Comparison of ENCODE assay signal across 3 cellular contexts in genomic region chrX:100673397-100673953, GRCh38.
TF ChIP-seq lines count a peak whose summit lies in the region.

No MANE protein-coding gene starts in this region.

TF ChIP-seq in SK-N-SH, 30 proteins besides CTCF, POLR2A, EP300 and RAD21:
- TF ChIP-seq RXRA (IDR thresholded peaks at IDR 0.05; ENCODE audit: borderline replicate concordance, low read depth): no peak
- no peak for TF ChIP-seq MEF2A (IDR thresholded peaks at IDR 0.05; ENCODE audit: borderline replicate concordance, low read depth)
- TF ChIP-seq USF1 (IDR thresholded peaks at IDR 0.05; ENCODE audit: borderline replicate concordance, low read depth): peak; percentile 43; the same call in 1 of the 2 replicates
- TF ChIP-seq REST (IDR thresholded peaks at IDR 0.05; ENCODE audit: low read depth, low read length): no peak
- TF ChIP-seq FOXM1 (IDR thresholded peaks at IDR 0.05; ENCODE audit: low read depth): no peak
- TF ChIP-seq POLR2AphosphoS5 (IDR thresholded peaks at IDR 0.05; ENCODE audit: low read depth, low read length): no peak
TF ChIP-seq in SK-N-SH: peak in this region for 1.

TF ChIP-seq in SK-N-SH treated with all-trans-retinoic acid at 6 μM for 48 hours, 23 proteins besides CTCF, POLR2A, EP300 and RAD21:
- TF ChIP-seq SNAI2 (CRISPR knock-in tag; IDR thresholded peaks at IDR 0.05) (no peak), ZNF565 (CRISPR knock-in tag; conservative IDR thresholded peaks at IDR 0.05; ENCODE audit: low read depth) (no peak), ARNTL (CRISPR knock-in tag; IDR thresholded peaks at IDR 0.05; ENCODE audit: borderline replicate concordance, low read depth) (no peak), TOX (CRISPR knock-in tag; IDR thresholded peaks at IDR 0.05; ENCODE audit: borderline replicate concordance) (no peak), ZFP3 (CRISPR knock-in tag; IDR thresholded peaks at IDR 0.05) (no peak), ZC3H10 (CRISPR knock-in tag; IDR thresholded peaks at IDR 0.05) (no peak), CSDC2 (CRISPR knock-in tag; IDR thresholded peaks at IDR 0.05) (no peak), PATZ1 (CRISPR knock-in tag; IDR thresholded peaks at IDR 0.05; ENCODE audit: borderline replicate concordance) (no peak), ZNF8 (CRISPR knock-in tag; IDR thresholded peaks at IDR 0.05) (no peak)
- TF ChIP-seq, protein P1, sequence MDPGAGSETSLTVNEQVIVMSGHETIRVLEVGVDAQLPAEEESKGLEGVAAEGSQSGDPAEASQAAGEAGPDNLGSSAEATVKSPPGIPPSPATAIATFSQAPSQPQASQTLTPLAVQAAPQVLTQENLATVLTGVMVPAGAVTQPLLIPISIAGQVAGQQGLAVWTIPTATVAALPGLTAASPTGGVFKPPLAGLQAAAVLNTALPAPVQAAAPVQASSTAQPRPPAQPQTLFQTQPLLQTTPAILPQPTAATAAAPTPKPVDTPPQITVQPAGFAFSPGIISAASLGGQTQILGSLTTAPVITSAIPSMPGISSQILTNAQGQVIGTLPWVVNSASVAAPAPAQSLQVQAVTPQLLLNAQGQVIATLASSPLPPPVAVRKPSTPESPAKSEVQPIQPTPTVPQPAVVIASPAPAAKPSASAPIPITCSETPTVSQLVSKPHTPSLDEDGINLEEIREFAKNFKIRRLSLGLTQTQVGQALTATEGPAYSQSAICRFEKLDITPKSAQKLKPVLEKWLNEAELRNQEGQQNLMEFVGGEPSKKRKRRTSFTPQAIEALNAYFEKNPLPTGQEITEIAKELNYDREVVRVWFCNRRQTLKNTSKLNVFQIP (CRISPR knock-in tag; IDR thresholded peaks at IDR 0.05; ENCODE audit: borderline replicate concordance, low read depth): no peak
TF ChIP-seq in SK-N-SH treated with all-trans-retinoic acid at 6 μM for 48 hours: peak in this region for 0.

TF ChIP-seq in GM12878, 131 proteins besides CTCF, POLR2A, EP300 and RAD21:
- TF ChIP-seq ATF7 (IDR thresholded peaks at IDR 0.05; ENCODE audit: low read depth) (no peak), RAD51 (IDR thresholded peaks at IDR 0.05) (peak; percentile 54; the same call in 1 of the 2 replicates)
